Comparison of ENCODE assay signal across 1 cellular context in genomic region chr21:42734323-42734971, GRCh38.
TF ChIP-seq lines count a peak whose summit lies in the region.

No MANE protein-coding gene starts in this region.

TF ChIP-seq in HepG2, 621 proteins besides CTCF, POLR2A, EP300 and RAD21 (continued from another document and continues in another):
- TF ChIP-seq PRDM15 (CRISPR knock-in tag; IDR thresholded peaks at IDR 0.05) (no peak), MAF1 (CRISPR knock-in tag; IDR thresholded peaks at IDR 0.05; ENCODE audit: borderline replicate concordance) (no peak), MIER3 (CRISPR knock-in tag; IDR thresholded peaks at IDR 0.05; ENCODE audit: borderline replicate concordance) (peak; percentile 31; the same call in 1 of the 2 replicates), CBX5 (CRISPR knock-in tag; IDR thresholded peaks at IDR 0.05; ENCODE audit: borderline replicate concordance) (no peak), NRL (CRISPR knock-in tag; IDR thresholded peaks at IDR 0.05; ENCODE audit: borderline replicate concordance) (no peak), RFXAP (CRISPR knock-in tag; IDR thresholded peaks at IDR 0.05; ENCODE audit: borderline replicate concordance) (no peak), RERE (CRISPR knock-in tag; IDR thresholded peaks at IDR 0.05; ENCODE audit: low read depth) (0 out of 2 replicates have a peak, but pooled peaks have one; percentile 24), SIX1 (CRISPR knock-in tag; IDR thresholded peaks at IDR 0.05; ENCODE audit: borderline replicate concordance) (no peak), ZNF180 (CRISPR knock-in tag; IDR thresholded peaks at IDR 0.05; ENCODE audit: borderline replicate concordance, low read depth) (no peak), NR2F2 (IDR thresholded peaks at IDR 0.05; ENCODE audit: borderline replicate concordance, low read depth) (peak; percentile 63; the same call in 1 of the 2 replicates), SPEN (CRISPR knock-in tag; IDR thresholded peaks at IDR 0.05; ENCODE audit: low read depth) (peak; percentile 36; the same call in 1 of the 2 replicates), HDAC6 (IDR thresholded peaks at IDR 0.05; ENCODE audit: low read depth, low read length) (no peak), DNMT1 (CRISPR knock-in tag; IDR thresholded peaks at IDR 0.05) (no peak), SKIL (CRISPR knock-in tag; IDR thresholded peaks at IDR 0.05; ENCODE audit: borderline replicate concordance) (peak; percentile 88), SATB2 (CRISPR knock-in tag; IDR thresholded peaks at IDR 0.05) (no peak), CBFB (CRISPR knock-in tag; IDR thresholded peaks at IDR 0.05) (no peak), CEBPG (CRISPR knock-in tag; IDR thresholded peaks at IDR 0.05) (peak; percentile 87), FLYWCH1 (CRISPR knock-in tag; IDR thresholded peaks at IDR 0.05) (no peak), ZNF12 (CRISPR knock-in tag; IDR thresholded peaks at IDR 0.05) (no peak; the same call in 1 of the 2 replicates), UBTF (CRISPR knock-in tag; IDR thresholded peaks at IDR 0.05) (no peak), GMEB1 (CRISPR knock-in tag; IDR thresholded peaks at IDR 0.05; ENCODE audit: borderline replicate concordance) (no peak), RBM39 (IDR thresholded peaks at IDR 0.05; ENCODE audit: low read depth, low read length, poor library complexity, severe bottlenecking) (no peak), HCFC1 (IDR thresholded peaks at IDR 0.05; ENCODE audit: low read depth, low read length) (no peak), ZNF720 (CRISPR knock-in tag; IDR thresholded peaks at IDR 0.05) (no peak), ZNF616 (CRISPR knock-in tag; IDR thresholded peaks at IDR 0.05; ENCODE audit: low read depth) (no peak), ZNF569 (CRISPR knock-in tag; IDR thresholded peaks at IDR 0.05; ENCODE audit: borderline replicate concordance) (no peak), HMGXB4 (CRISPR knock-in tag; IDR thresholded peaks at IDR 0.05; ENCODE audit: borderline replicate concordance in 1 of 2, low read depth in 1 of 2) (0 out of 4 replicates have a peak, but pooled peaks of 1 of the 2 experiments have one; percentile 35)
- TF ChIP-seq, protein P1, sequence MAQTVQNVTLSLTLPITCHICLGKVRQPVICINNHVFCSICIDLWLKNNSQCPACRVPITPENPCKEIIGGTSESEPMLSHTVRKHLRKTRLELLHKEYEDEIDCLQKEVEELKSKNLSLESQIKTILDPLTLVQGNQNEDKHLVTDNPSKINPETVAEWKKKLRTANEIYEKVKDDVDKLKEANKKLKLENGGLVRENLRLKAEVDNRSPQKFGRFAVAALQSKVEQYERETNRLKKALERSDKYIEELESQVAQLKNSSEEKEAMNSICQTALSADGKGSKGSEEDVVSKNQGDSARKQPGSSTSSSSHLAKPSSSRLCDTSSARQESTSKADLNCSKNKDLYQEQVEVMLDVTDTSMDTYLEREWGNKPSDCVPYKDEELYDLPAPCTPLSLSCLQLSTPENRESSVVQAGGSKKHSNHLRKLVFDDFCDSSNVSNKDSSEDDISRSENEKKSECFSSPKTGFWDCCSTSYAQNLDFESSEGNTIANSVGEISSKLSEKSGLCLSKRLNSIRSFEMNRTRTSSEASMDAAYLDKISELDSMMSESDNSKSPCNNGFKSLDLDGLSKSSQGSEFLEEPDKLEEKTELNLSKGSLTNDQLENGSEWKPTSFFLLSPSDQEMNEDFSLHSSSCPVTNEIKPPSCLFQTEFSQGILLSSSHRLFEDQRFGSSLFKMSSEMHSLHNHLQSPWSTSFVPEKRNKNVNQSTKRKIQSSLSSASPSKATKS (CRISPR knock-in tag; IDR thresholded peaks at IDR 0.05): no peak
- TF ChIP-seq, protein P2, sequence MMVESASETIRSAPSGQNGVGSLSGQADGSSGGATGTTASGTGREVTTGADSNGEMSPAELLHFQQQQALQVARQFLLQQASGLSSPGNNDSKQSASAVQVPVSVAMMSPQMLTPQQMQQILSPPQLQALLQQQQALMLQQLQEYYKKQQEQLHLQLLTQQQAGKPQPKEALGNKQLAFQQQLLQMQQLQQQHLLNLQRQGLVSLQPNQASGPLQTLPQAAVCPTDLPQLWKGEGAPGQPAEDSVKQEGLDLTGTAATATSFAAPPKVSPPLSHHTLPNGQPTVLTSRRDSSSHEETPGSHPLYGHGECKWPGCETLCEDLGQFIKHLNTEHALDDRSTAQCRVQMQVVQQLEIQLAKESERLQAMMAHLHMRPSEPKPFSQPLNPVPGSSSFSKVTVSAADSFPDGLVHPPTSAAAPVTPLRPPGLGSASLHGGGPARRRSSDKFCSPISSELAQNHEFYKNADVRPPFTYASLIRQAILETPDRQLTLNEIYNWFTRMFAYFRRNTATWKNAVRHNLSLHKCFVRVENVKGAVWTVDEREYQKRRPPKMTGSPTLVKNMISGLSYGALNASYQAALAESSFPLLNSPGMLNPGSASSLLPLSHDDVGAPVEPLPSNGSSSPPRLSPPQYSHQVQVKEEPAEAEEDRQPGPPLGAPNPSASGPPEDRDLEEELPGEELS (CRISPR knock-in tag; IDR thresholded peaks at IDR 0.05): peak; percentile 92
- TF ChIP-seq, protein P3, sequence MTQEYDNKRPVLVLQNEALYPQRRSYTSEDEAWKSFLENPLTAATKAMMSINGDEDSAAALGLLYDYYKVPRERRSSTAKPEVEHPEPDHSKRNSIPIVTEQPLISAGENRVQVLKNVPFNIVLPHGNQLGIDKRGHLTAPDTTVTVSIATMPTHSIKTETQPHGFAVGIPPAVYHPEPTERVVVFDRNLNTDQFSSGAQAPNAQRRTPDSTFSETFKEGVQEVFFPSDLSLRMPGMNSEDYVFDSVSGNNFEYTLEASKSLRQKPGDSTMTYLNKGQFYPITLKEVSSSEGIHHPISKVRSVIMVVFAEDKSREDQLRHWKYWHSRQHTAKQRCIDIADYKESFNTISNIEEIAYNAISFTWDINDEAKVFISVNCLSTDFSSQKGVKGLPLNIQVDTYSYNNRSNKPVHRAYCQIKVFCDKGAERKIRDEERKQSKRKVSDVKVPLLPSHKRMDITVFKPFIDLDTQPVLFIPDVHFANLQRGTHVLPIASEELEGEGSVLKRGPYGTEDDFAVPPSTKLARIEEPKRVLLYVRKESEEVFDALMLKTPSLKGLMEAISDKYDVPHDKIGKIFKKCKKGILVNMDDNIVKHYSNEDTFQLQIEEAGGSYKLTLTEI (CRISPR knock-in tag; conservative IDR thresholded peaks at IDR 0.05): no peak
